Comparison of ENCODE assay signal across 22 cellular contexts in genomic region chr9:7892975-7893374, GRCh38.
"Had no signal": no experiment of that assay in that cellular context is flagged by ENCODE, and none has a peak within 500 bp of the region (broad histone marks: within the 10 kb centered on the region; RNA-seq: fewer than 3 reads in every experiment).

No MANE protein-coding gene starts in this region.

- DNase-seq: KBM-7; MV-4-11; NCI-H1048; NCI-H1105; NCI-H1417; NCI-H1436 treated with DMSO at 0.1 percent for 48 hours; NCI-H1694; NCI-H187 treated with DMSO at 0.1 percent for 48 hours; NCI-H2081; NCI-H2107; NCI-H2227 treated with DMSO at 0.1 percent for 48 hours; NCI-H510A; NCI-H524 treated with DMSO at 0.1 percent for 48 hours; NCI-H69; NCI-H774; NK-92 treated with Interleukin-12 subunit alpha and Interleukin-12 subunit beta, amount 100 ng/mL, for 24 hours; PC-3; SHP77; SK-N-SH; SW 1271 had no signal

- H3K27ac ChIP-seq: RWPE1 had no signal

- H3K9me3 ChIP-seq: SK-N-SH had no signal

- ATAC-seq: Panc1, PC-3 had no signal
